8 cellular contexts compared by ENCODE assay signal in genomic region chr7:91940171-91940570, GRCh38. TPM values are rescaled to one million over a fixed set of nuclear protein-coding genes. Genes with fewer than 3 reads are reported as not detected.
DNase-seq lines count a peak whose midpoint lies in the region; ATAC-seq and TF ChIP-seq lines count a peak whose summit lies in the region.

No MANE protein-coding gene starts in this region.

- intact Hi-C loops in thyroid gland (cut with DNase I): no loop called here

- H3K4me1 ChIP-seq in DOHH2 (ENCODE audit: control insufficient read depth, low read length): peaks cover 21% of the 10 kb centered on the region
- peaks cover 6% of the 10 kb centered on the region; the same call in 1 of the 2 replicates for H3K4me1 ChIP-seq in MM.1S (ENCODE audit: low read length)
- H3K4me1 ChIP-seq in mucosa of rectum (ENCODE audit: control insufficient read depth in 2 of 2, insufficient read depth in 2 of 2, low read length in 2 of 2): peaks cover 9 to 18% of the 10 kb centered on the region in 2 donors
- peaks cover 10 to 17% of the 10 kb centered on the region in 2 donors for H3K4me1 ChIP-seq in thyroid gland

- H4K20me1 ChIP-seq in DOHH2 (ENCODE audit: control insufficient read depth, insufficient read depth, low read depth, low read length) (0 out of 2 replicates have a peak, but pooled peaks cover 3% of the 10 kb centered on the region), MM.1S (ENCODE audit: insufficient read depth, low read length) (no peaks in the 10 kb centered on the region)

- peak overlapping the region; percentile 64 for H2AFZ ChIP-seq in MM.1S (ENCODE audit: low read length)

- peak; percentile 19 for ATAC-seq in GM21723 (IDR thresholded peaks at IDR 0.05; ENCODE audit: unreplicated experiment)

- H3K9me2 ChIP-seq in DOHH2 (replicated peaks; ENCODE audit: control insufficient read depth, low read length) (no peaks in the 10 kb centered on the region), MM.1S (replicated peaks; ENCODE audit: insufficient read depth, low read length) (no peaks in the 10 kb centered on the region)

- H3K9ac ChIP-seq in MM.1S (ENCODE audit: low read length): peak overlapping the region; percentile 91
- H3K9ac ChIP-seq in mucosa of rectum (ENCODE audit: low read depth in 1 of 2, low read length in 2 of 2): peak overlapping the region; percentile 90 to 92

- peak overlapping the region; percentile 93 for H3K4me2 ChIP-seq in DOHH2 (ENCODE audit: low read length)
- peak overlapping the region; percentile 88 for H3K4me2 ChIP-seq in MM.1S (ENCODE audit: low read depth, low read length)

- H3K9me3 ChIP-seq in DOHH2 (ENCODE audit: control insufficient read depth, insufficient read depth, low read length) (no peaks in the 10 kb centered on the region), MM.1S (replicated peaks; ENCODE audit: insufficient read depth, low read length) (no peaks in the 10 kb centered on the region), mucosa of rectum (ENCODE audit: control insufficient read depth in 2 of 2, low read length in 2 of 2) (no peaks in the 10 kb centered on the region), thyroid gland (no peaks in the 10 kb centered on the region)

- TF ChIP-seq CTCF in DOHH2 (IDR thresholded peaks at IDR 0.05; ENCODE audit: low read depth, low read length, poor library complexity, severe bottlenecking) (no peak), MM.1S (IDR thresholded peaks at IDR 0.05; ENCODE audit: low read length) (no peak), thyroid gland (IDR thresholded peaks at IDR 0.05) (no peak)

- DNase-seq in MM.1S: peak; percentile 44
- peak; percentile 37 for DNase-seq in activated CD4-positive, alpha-beta T cell treated with anti-CD3 and anti-CD28 coated beads for 48 hours
- no peak for DNase-seq in epithelial cell of prostate (ENCODE audit: low read depth, low spot score)
- DNase-seq in thyroid gland: peak; percentile 26 to 27
- no peak for DNase-seq in NCI-H2029 treated with DMSO at 0.1 percent for 48 hours (lab: John Stamatoyannopoulos, UW)

- 0 out of 2 replicates have a peak, but pooled peaks cover 3% of the 10 kb centered on the region for H3K36me3 ChIP-seq in DOHH2 (ENCODE audit: control insufficient read depth, low read length)
- H3K36me3 ChIP-seq in MM.1S (replicated peaks; ENCODE audit: insufficient read depth, low read length): no peaks in the 10 kb centered on the region
- H3K36me3 ChIP-seq in mucosa of rectum (ENCODE audit: control insufficient read depth in 2 of 2, insufficient read depth in 2 of 2, low read length in 2 of 2): no peaks in the 10 kb centered on the region
- no peaks in the 10 kb centered on the region for H3K36me3 ChIP-seq in thyroid gland

- H3K27ac ChIP-seq in DOHH2 (ENCODE audit: low read depth, low read length) (peak overlapping the region; percentile 47), MM.1S (ENCODE audit: low read length) (peak overlapping the region; percentile 84; the same call in 1 of the 2 replicates), epithelial cell of prostate (peak overlapping the region; percentile 67), mucosa of rectum (ENCODE audit: low read depth in 2 of 2, low read length in 2 of 2) (peak overlapping the region; percentile 93 to 95), thyroid gland (peak overlapping the region; percentile 89 to 96 (median 94))

- TF ChIP-seq POLR2A in thyroid gland (IDR thresholded peaks at IDR 0.05): no peak

- H3K27me3 ChIP-seq in DOHH2 (ENCODE audit: control insufficient read depth, low read length) (no peaks in the 10 kb centered on the region), MM.1S (replicated peaks; ENCODE audit: insufficient read depth, low read length) (no peaks in the 10 kb centered on the region), mucosa of rectum (ENCODE audit: control insufficient read depth in 2 of 2, insufficient read depth in 2 of 2, low read length in 2 of 2) (no peaks in the 10 kb centered on the region), thyroid gland (no peaks in the 10 kb centered on the region)

- H3K79me2 ChIP-seq in DOHH2 (ENCODE audit: control insufficient read depth, low read length): peaks cover 57% of the 10 kb centered on the region
- peaks cover 44% of the 10 kb centered on the region for H3K79me2 ChIP-seq in MM.1S (ENCODE audit: low read length)

- 1% methylated on average over 12 of the region's 12 CpGs for WGBS in thyroid gland, 2 donors

- no peaks in the 10 kb centered on the region for H3F3A ChIP-seq in DOHH2 (ENCODE audit: control insufficient read depth, insufficient read depth)
- H3F3A ChIP-seq in MM.1S (ENCODE audit: insufficient read depth, low read length): peaks cover 7% of the 10 kb centered on the region; the same call in 1 of the 2 replicates

- peak overlapping the region; percentile 81 for H3K4me3 ChIP-seq in DOHH2 (ENCODE audit: low read length)
- peak overlapping the region; percentile 73 for H3K4me3 ChIP-seq in MM.1S (ENCODE audit: low read length)
- peak overlapping the region; percentile 85 to 98 for H3K4me3 ChIP-seq in mucosa of rectum (ENCODE audit: low read length in 2 of 2)
- peak overlapping the region; percentile 61 to 91 (median 86) for H3K4me3 ChIP-seq in thyroid gland (replicated peaks in 1 of 3)

RNA-seq across cellular contexts. Expression of gene AKAP9, which starts 0.5 kb away (rescaled TPM):
- total RNA-seq in thyroid gland: 100 to 1,000 TPM in 3 of 4 donors, 10 to 100 TPM in 1; 91.1 to 150 (median 124) TPM

RNA-seq across cellular contexts. Expression of gene MTERF1, which starts 59.7 kb away (rescaled TPM):
- 10 to 100 TPM; 13.0 to 27.7 (median 21.5) TPM for total RNA-seq in thyroid gland

Comparison
In these comparisons a context has a peak if more than half of its experiments do, and no peak if none do; other contexts are left out.
1. DNase-seq: peak in MM.1S (single experiment), activated CD4-positive, alpha-beta T cell treated with anti-CD3 and anti-CD28 coated beads for 48 hours (single experiment) and thyroid gland (2 of 2); none in epithelial cell of prostate (single experiment) and NCI-H2029 treated with DMSO at 0.1 percent for 48 hours (single experiment).
2. Peak in every context shown above with its lines, with median percentiles within 50 percentile points of each other: H3K27ac ChIP-seq and H3K4me3 ChIP-seq.